21 cellular contexts compared by ENCODE assay signal in genomic region chr11:105706025-105706530, GRCh38.
"Had no signal": no experiment of that assay in that cellular context is flagged by ENCODE, and none has a peak within 500 bp of the region (broad histone marks: within the 10 kb centered on the region; RNA-seq: fewer than 3 reads in every experiment).

No MANE protein-coding gene starts in this region.

- DNase-seq: activated CD4-positive, alpha-beta T cell treated with anti-CD3 and anti-CD28 coated beads for 48 hours; activated CD4-positive, alpha-beta T cell treated with anti-CD3 and anti-CD28 coated beads, Interleukin-2, amount 50 U/mL, for 4 hours; activated CD4-positive, CD25-positive, alpha-beta regulatory T cell treated with anti-CD3 and anti-CD28 coated beads, Interleukin-2, amount 50 U/mL, for 72 hours; activated CD8-positive, alpha-beta memory T cell treated with anti-CD3 and anti-CD28 coated beads, Interleukin-2, amount 50 U/mL, for 48 hours; activated CD8-positive, alpha-beta T cell treated with anti-CD3 and anti-CD28 coated beads, Interleukin-2, amount 10 ng/mL, durations not matched to agents 7 days and 5 days; activated naive CD4-positive, alpha-beta T cell treated with anti-CD3 and anti-CD28 coated beads, Interleukin-2, amount 50 U/mL, for 16 hours; activated naive CD8-positive, alpha-beta T cell treated with anti-CD3 and anti-CD28 coated beads, Interleukin-2, amount 10 ng/mL, durations not matched to agents 7 days and 5 days; activated T-cell treated with anti-CD3 and anti-CD28 coated beads, Interleukin-2, amount 50 U/mL, for 1 hour; adrenal gland; anterior cingulate cortex; Kasumi-1; NCI-H1048; NCI-H146; NCI-H1930; NCI-H2171; NCI-H2227 treated with DMSO at 0.1 percent for 48 hours; NCI-H526; NCI-H82; PC-3; SHP77 treated with DMSO at 0.1 percent for 48 hours had no signal

- H3K9me3 Mint-ChIP-seq: activated naive CD8-positive, alpha-beta T cell treated with anti-CD3 and anti-CD28 coated beads, Interleukin-2, amount 10 ng/mL, durations not matched to agents 7 days and 5 days; T-helper 1 cell treated with Interleukin-12 subunit alpha and Interleukin-12 subunit beta and Interleukin-4 antibody, amounts not matched to agents 30 μg/mL and 1 μg/mL, for 36 hours had no signal

- H3K36me3 Mint-ChIP-seq: activated naive CD8-positive, alpha-beta T cell treated with anti-CD3 and anti-CD28 coated beads, Interleukin-2, amount 10 ng/mL, durations not matched to agents 7 days and 5 days had no signal

- H3K27ac Mint-ChIP-seq: activated CD8-positive, alpha-beta T cell treated with anti-CD3 and anti-CD28 coated beads, Interleukin-2, amount 10 ng/mL, durations not matched to agents 7 days and 5 days; activated naive CD8-positive, alpha-beta T cell treated with anti-CD3 and anti-CD28 coated beads, Interleukin-2, amount 10 ng/mL, durations not matched to agents 7 days and 5 days; T-helper 1 cell treated with Interleukin-12 subunit alpha and Interleukin-12 subunit beta and Interleukin-4 antibody, amounts not matched to agents 30 μg/mL and 1 μg/mL, for 36 hours had no signal

- ATAC-seq: activated CD8-positive, alpha-beta T cell treated with anti-CD3 and anti-CD28 coated beads, Interleukin-2, amount 10 ng/mL, durations not matched to agents 7 days and 5 days; PC-3 had no signal

- H3K4me1 Mint-ChIP-seq: activated naive CD8-positive, alpha-beta T cell treated with anti-CD3 and anti-CD28 coated beads, Interleukin-2, amount 10 ng/mL, durations not matched to agents 7 days and 5 days had no signal

- H3K27me3 Mint-ChIP-seq: activated naive CD8-positive, alpha-beta T cell treated with anti-CD3 and anti-CD28 coated beads, Interleukin-2, amount 10 ng/mL, durations not matched to agents 7 days and 5 days had no signal

- H3K4me3 Mint-ChIP-seq: activated CD8-positive, alpha-beta T cell treated with anti-CD3 and anti-CD28 coated beads, Interleukin-2, amount 10 ng/mL, durations not matched to agents 7 days and 5 days; activated naive CD8-positive, alpha-beta T cell treated with anti-CD3 and anti-CD28 coated beads, Interleukin-2, amount 10 ng/mL, durations not matched to agents 7 days and 5 days; T-helper 1 cell treated with Interleukin-12 subunit alpha and Interleukin-12 subunit beta and Interleukin-4 antibody, amounts not matched to agents 30 μg/mL and 1 μg/mL, for 36 hours had no signal
